19 cellular contexts compared by ENCODE assay signal in the genomic region with DNA sequence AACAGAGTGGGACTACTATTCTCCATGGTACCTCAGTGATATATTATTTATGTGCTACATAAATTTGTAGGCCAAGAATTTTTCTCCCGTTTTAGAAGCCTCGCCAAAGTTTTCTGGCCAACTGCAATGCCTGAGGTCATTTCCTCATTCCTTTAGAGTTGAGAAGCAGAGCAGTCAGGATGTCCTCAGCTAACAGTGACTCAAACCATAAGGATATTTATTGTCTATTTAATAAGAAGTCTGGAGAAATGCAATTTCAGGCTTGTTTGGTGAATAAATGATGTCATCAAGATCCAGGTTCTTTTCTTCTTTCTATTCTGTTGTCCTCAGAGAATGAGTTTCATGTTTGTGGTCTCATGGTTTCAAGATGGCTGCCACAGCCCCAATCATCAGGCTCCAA.
DNase-seq lines count a peak whose midpoint lies in the region; ATAC-seq and TF ChIP-seq lines count a peak whose summit lies in the region.
"Had no signal": no experiment of that assay in that cellular context is flagged by ENCODE, and none has a peak within 500 bp of the region (broad histone marks: within the 10 kb centered on the region; RNA-seq: fewer than 3 reads in every experiment).

No MANE protein-coding gene starts in this region.

- no peak for TF ChIP-seq POLR2A in heart left ventricle (IDR thresholded peaks at IDR 0.05)

- H3K27me3 ChIP-seq in left ventricle myocardium inferior (ENCODE audit: low read depth), result no peaks in the 10 kb centered on the region
- no peaks in the 10 kb centered on the region for H3K27me3 ChIP-seq in heart left ventricle
- no peaks in the 10 kb centered on the region for H3K27me3 ChIP-seq in ascending aorta
- H3K27me3 ChIP-seq in CD8-positive, alpha-beta T cell (ENCODE audit: insufficient read depth, low read length), result no peaks in the 10 kb centered on the region
- H3K27me3 ChIP-seq: upper lobe of right lung had no signal

- ATAC-seq in heart left ventricle (no peak), GM18867 (IDR thresholded peaks at IDR 0.05; ENCODE audit: unreplicated experiment) (no peak)
- no peak for ATAC-seq in CD8-positive, alpha-beta T cell
- ATAC-seq: activated naive CD4-positive, alpha-beta T cell treated with anti-CD3 and anti-CD28 coated beads, Interleukin-2, amount 50 U/mL, for 72 hours; left lobe of liver; natural killer cell; upper lobe of right lung had no signal

- H3K4me3 ChIP-seq in left ventricle myocardium inferior (no peak overlapping the region), heart left ventricle (no peak overlapping the region), ascending aorta (no peak overlapping the region), fibroblast of villous mesenchyme (ENCODE audit: low read depth, low read length) (no peak overlapping the region)
- no peak overlapping the region for H3K4me3 ChIP-seq in CD8-positive, alpha-beta T cell (ENCODE audit: low read depth, low read length)
- H3K4me3 ChIP-seq: upper lobe of right lung had no signal

- POLR2A ChIA-PET in CD8-positive, alpha-beta T cell (lab: Charles Lee), result no interaction called here

- no peaks in the 10 kb centered on the region for H3K36me3 Mint-ChIP-seq in CD8-positive, alpha-beta T cell
- H3K36me3 Mint-ChIP-seq: natural killer cell had no signal

- CTCF ChIA-PET in CD8-positive, alpha-beta T cell (lab: Charles Lee), result no interaction called here

- WGBS in heart left ventricle, 4 donors, result 35 to 63% (median 50%) methylated on average over 2 of the region's 2 CpGs

- no peaks in the 10 kb centered on the region for H3K4me1 Mint-ChIP-seq in CD8-positive, alpha-beta T cell (ENCODE audit: low read depth)
- H3K4me1 Mint-ChIP-seq: natural killer cell had no signal

- H3K27ac Mint-ChIP-seq in CD8-positive, alpha-beta T cell, result no peak overlapping the region
- H3K27ac Mint-ChIP-seq: activated naive CD4-positive, alpha-beta T cell treated with anti-CD3 and anti-CD28 coated beads, Interleukin-2, amount 50 U/mL, for 72 hours; natural killer cell had no signal

- H3K27ac ChIP-seq in left ventricle myocardium inferior (replicated peaks), result peak overlapping the region; percentile 6
- H3K27ac ChIP-seq in heart left ventricle, result peak overlapping the region in 1 of 12 donors; percentile 24
- peak overlapping the region; percentile 32 to 40 for H3K27ac ChIP-seq in ascending aorta
- H3K27ac ChIP-seq in CD8-positive, alpha-beta T cell (ENCODE audit: low read depth, low read length), result no peak overlapping the region
- H3K27ac ChIP-seq: HL-60, upper lobe of right lung had no signal

- TF ChIP-seq CTCF in left ventricle myocardium inferior (IDR thresholded peaks at IDR 0.05; ENCODE audit: borderline replicate concordance), result no peak
- no peak for TF ChIP-seq CTCF in heart left ventricle (IDR thresholded peaks at IDR 0.05)
- TF ChIP-seq CTCF in ascending aorta (IDR thresholded peaks at IDR 0.05), result no peak
- no peak for TF ChIP-seq CTCF in fibroblast of villous mesenchyme (IDR thresholded peaks at IDR 0.05; ENCODE audit: insufficient read depth, low read depth, low read length)
- TF ChIP-seq CTCF in CD8-positive, alpha-beta T cell (IDR thresholded peaks at IDR 0.05), result no peak

- H3K9me3 Mint-ChIP-seq in CD8-positive, alpha-beta T cell, result peaks cover 2% of the 10 kb centered on the region

- H3K27me3 Mint-ChIP-seq in CD8-positive, alpha-beta T cell (ENCODE audit: low read depth), result peaks cover 8% of the 10 kb centered on the region

- intact Hi-C loops in left ventricle myocardium inferior (cut with micrococcal nuclease) (no loop called here), heart left ventricle (cut with DNase I) (no loop called here), ascending aorta (cut with DNase I) (no loop called here)
- intact Hi-C loops in CD8-positive, alpha-beta T cell (cut with DNase I, micrococcal nuclease), result no loop called here

- H3K9me3 ChIP-seq in left ventricle myocardium inferior (replicated peaks) (peaks cover 9% of the 10 kb centered on the region), heart left ventricle (no peaks in the 10 kb centered on the region), ascending aorta (no peaks in the 10 kb centered on the region)
- no peaks in the 10 kb centered on the region for H3K9me3 ChIP-seq in CD8-positive, alpha-beta T cell (ENCODE audit: low read length)
- H3K9me3 ChIP-seq: upper lobe of right lung had no signal

- no peak overlapping the region for H3K4me3 Mint-ChIP-seq in CD8-positive, alpha-beta T cell
- H3K4me3 Mint-ChIP-seq: natural killer cell had no signal

- DNase-seq in left ventricle myocardium inferior (no peak), heart left ventricle (no peak), ascending aorta (ENCODE audit: low spot score in 2 of 2) (no peak), fibroblast of villous mesenchyme (ENCODE audit: low read depth) (peak; percentile 58), COLO668 (lab: John Stamatoyannopoulos, UW; ENCODE audit: unreplicated experiment) (no peak)
- no peak for DNase-seq in stimulated activated CD4-positive, alpha-beta T cell treated with anti-CD3 and anti-CD28 coated beads, Interleukin-4, amount 100 ng/mL, for 1 hour
- no peak for DNase-seq in CD8-positive, alpha-beta T cell
- DNase-seq: hippocampal formation; natural killer cell; NCI-H2081 treated with DMSO at 0.1 percent for 48 hours; NCI-H82; retina; stimulated activated CD4-positive, alpha-beta T cell treated with anti-CD3 and anti-CD28 coated beads, Interleukin-2, amount 100 ng/mL, for 24 hours; T-helper 2 cell; upper lobe of right lung had no signal

- H3K36me3 ChIP-seq in left ventricle myocardium inferior (no peaks in the 10 kb centered on the region), heart left ventricle (no peaks in the 10 kb centered on the region), ascending aorta (no peaks in the 10 kb centered on the region)
- H3K36me3 ChIP-seq in CD8-positive, alpha-beta T cell (ENCODE audit: insufficient read depth, low read length), result no peaks in the 10 kb centered on the region
- H3K36me3 ChIP-seq: upper lobe of right lung had no signal

- H3K4me1 ChIP-seq in left ventricle myocardium inferior (no peaks in the 10 kb centered on the region), heart left ventricle (no peaks in the 10 kb centered on the region), ascending aorta (peaks cover 0 to 5% of the 10 kb centered on the region in 2 donors)
- no peaks in the 10 kb centered on the region for H3K4me1 ChIP-seq in CD8-positive, alpha-beta T cell (ENCODE audit: insufficient read depth, low read length)
- H3K4me1 ChIP-seq: upper lobe of right lung had no signal
